Comparison of ENCODE assay signal across 17 cellular contexts in genomic region chr6:13463327-13463717, GRCh38.
"Had no signal": no experiment of that assay in that cellular context is flagged by ENCODE, and none has a peak within 500 bp of the region (broad histone marks: within the 10 kb centered on the region; RNA-seq: fewer than 3 reads in every experiment).

No MANE protein-coding gene starts in this region.

- FAIRE-seq: kidney had no signal

- ATAC-seq: heart left ventricle, lower lobe of right lung, natural killer cell, psoas muscle had no signal

- H3K27me3 Mint-ChIP-seq: activated CD4-positive, alpha-beta memory T cell treated with anti-CD3 and anti-CD28 coated beads for 36 hours had no signal

- H3K9me3 ChIP-seq: breast epithelium, psoas muscle, stomach, thoracic aorta had no signal

- H3K27ac Mint-ChIP-seq: activated CD4-positive, alpha-beta memory T cell treated with anti-CD3 and anti-CD28 coated beads for 36 hours had no signal

- H3K4me3 ChIP-seq: breast epithelium, dorsolateral prefrontal cortex, heart left ventricle, lower lobe of right lung, psoas muscle, stomach, thoracic aorta had no signal

- H3K27ac ChIP-seq: breast epithelium, lower lobe of right lung, psoas muscle, thoracic aorta had no signal

- H3K36me3 Mint-ChIP-seq: activated CD4-positive, alpha-beta memory T cell treated with anti-CD3 and anti-CD28 coated beads for 36 hours; natural killer cell had no signal

- H3K27me3 ChIP-seq: breast epithelium, dorsolateral prefrontal cortex, heart left ventricle, stomach had no signal

- H3K36me3 ChIP-seq: breast epithelium, lower lobe of right lung, stomach, thoracic aorta had no signal

- DNase-seq: activated CD4-positive, alpha-beta memory T cell treated with anti-CD3 and anti-CD28 coated beads for 36 hours; activated CD4-positive, alpha-beta T cell treated with anti-CD3 and anti-CD28 coated beads for 1 hour; activated naive CD8-positive, alpha-beta T cell treated with anti-CD3 and anti-CD28 coated beads, Interleukin-2, amount 10 ng/mL, durations not matched to agents 7 days and 5 days; anterior cingulate cortex; dorsolateral prefrontal cortex; foreskin melanocyte; heart left ventricle; kidney; lower lobe of right lung; natural killer cell; psoas muscle; stimulated activated CD4-positive, alpha-beta T cell treated with anti-CD3 and anti-CD28 coated beads, Interleukin-15, amount 100 ng/mL, for 24 hours; stimulated activated CD4-positive, alpha-beta T cell treated with anti-CD3 and anti-CD28 coated beads, Interleukin-4, amount 100 ng/mL, for 4 hours; stomach; SW 1271 had no signal

- H3K4me3 Mint-ChIP-seq: activated CD4-positive, alpha-beta memory T cell treated with anti-CD3 and anti-CD28 coated beads for 36 hours had no signal

- H3K9me3 Mint-ChIP-seq: activated CD4-positive, alpha-beta memory T cell treated with anti-CD3 and anti-CD28 coated beads for 36 hours; activated naive CD8-positive, alpha-beta T cell treated with anti-CD3 and anti-CD28 coated beads, Interleukin-2, amount 10 ng/mL, durations not matched to agents 7 days and 5 days; natural killer cell had no signal

- H3K4me1 ChIP-seq: breast epithelium had no signal
